In genomic region chr14:45150386-45150890, GRCh38 we compare ENCODE assay signal across 1 cellular context.
TF ChIP-seq lines count a peak whose summit lies in the region.

No MANE protein-coding gene starts in this region.

TF ChIP-seq in GM23338, 12 proteins besides CTCF, POLR2A, EP300 and RAD21 (continued from another document):
- no peak for TF ChIP-seq ZNF462 (CRISPR knock-in tag; IDR thresholded peaks at IDR 0.05)
- no peak for TF ChIP-seq REST (IDR thresholded peaks at IDR 0.05; ENCODE audit: unreplicated experiment)
- TF ChIP-seq NANOG (IDR thresholded peaks at IDR 0.05; ENCODE audit: borderline replicate concordance) = no peak
- TF ChIP-seq EZH2 (IDR thresholded peaks at IDR 0.05; ENCODE audit: low read depth, unreplicated experiment) = no peak
- TF ChIP-seq JUNB (IDR thresholded peaks at IDR 0.05; ENCODE audit: unreplicated experiment) = no peak
- no peak for TF ChIP-seq ETS1 (IDR thresholded peaks at IDR 0.05)
- no peak for TF ChIP-seq STAT1 (IDR thresholded peaks at IDR 0.05; ENCODE audit: unreplicated experiment)
- TF ChIP-seq EZH2phosphoT487 (IDR thresholded peaks at IDR 0.05; ENCODE audit: unreplicated experiment) = no peak
- TF ChIP-seq POLR2AphosphoS5 (IDR thresholded peaks at IDR 0.05; ENCODE audit: low read depth) = no peak
- no peak for TF ChIP-seq ZNF114 (CRISPR knock-in tag; IDR thresholded peaks at IDR 0.05)
TF ChIP-seq in GM23338: peak in this region for 0.
